In genomic region chr16:81313731-81314602, GRCh38 we compare ENCODE assay signal across 8 cellular contexts.
DNase-seq lines count a peak whose midpoint lies in the region; ATAC-seq and TF ChIP-seq lines count a peak whose summit lies in the region.

No MANE protein-coding gene starts in this region.

- no peak overlapping the region for H3K27ac ChIP-seq in DOHH2 (ENCODE audit: low read depth, low read length)
- peak overlapping the region; percentile 72 for H3K27ac ChIP-seq in cingulate gyrus (ENCODE audit: low read depth, low read length)
- peak overlapping the region; percentile 78 for H3K27ac ChIP-seq in muscle layer of colon (ENCODE audit: low read depth, low read length)

- H3K27me3 ChIP-seq in DOHH2 (ENCODE audit: control insufficient read depth, low read length) (no peaks in the 10 kb centered on the region), Loucy (ENCODE audit: insufficient read depth, low read length, poor library complexity, severe bottlenecking) (no peaks in the 10 kb centered on the region), muscle layer of colon (ENCODE audit: control insufficient read depth in 1 of 2, insufficient read depth in 2 of 2, low read length in 2 of 2) (no peaks in the 10 kb centered on the region)

- no peaks in the 10 kb centered on the region for H4K20me1 ChIP-seq in DOHH2 (ENCODE audit: control insufficient read depth, insufficient read depth, low read depth, low read length)
- H4K20me1 ChIP-seq in Loucy (ENCODE audit: insufficient read depth, low read length, poor library complexity, severe bottlenecking) = peaks cover 20% of the 10 kb centered on the region

- H3F3A ChIP-seq in DOHH2 (ENCODE audit: control insufficient read depth, insufficient read depth) (no peaks in the 10 kb centered on the region), Loucy (ENCODE audit: low read depth) (no peaks in the 10 kb centered on the region)

- no peak for ATAC-seq in HG03442 (IDR thresholded peaks at IDR 0.05; ENCODE audit: unreplicated experiment)
- ATAC-seq in GM21723 (IDR thresholded peaks at IDR 0.05; ENCODE audit: unreplicated experiment) = no peak

- H3K9me3 ChIP-seq in DOHH2 (ENCODE audit: control insufficient read depth, insufficient read depth, low read length) = no peaks in the 10 kb centered on the region
- H3K9me3 ChIP-seq in Loucy (ENCODE audit: insufficient read depth, low read depth, low read length) = no peaks in the 10 kb centered on the region
- no peaks in the 10 kb centered on the region for H3K9me3 ChIP-seq in muscle layer of colon (ENCODE audit: low read length)

- H3K9ac ChIP-seq in Loucy (ENCODE audit: low read depth, low read length, poor library complexity, severe bottlenecking) = peak overlapping the region; percentile 82
- H3K9ac ChIP-seq in muscle layer of colon (ENCODE audit: low read length) = peak overlapping the region; percentile 77

- H3K4me1 ChIP-seq in DOHH2 (ENCODE audit: control insufficient read depth, low read length) (peaks cover 16% of the 10 kb centered on the region), Loucy (ENCODE audit: insufficient read depth, low read length, poor library complexity, severe bottlenecking) (peaks cover 46% of the 10 kb centered on the region), muscle layer of colon (ENCODE audit: insufficient read depth, low read length) (peaks cover 17% of the 10 kb centered on the region)

- DNase-seq in NCI-H1436 (lab: John Stamatoyannopoulos, UW) = no peak
- no peak for DNase-seq in activated gamma-delta T cell treated with Interleukin-2 at 50 U/mL for 16 hours

- no peaks in the 10 kb centered on the region for H3K9me2 ChIP-seq in DOHH2 (replicated peaks; ENCODE audit: control insufficient read depth, low read length)
- no peaks in the 10 kb centered on the region for H3K9me2 ChIP-seq in Loucy (replicated peaks; ENCODE audit: low read depth, low read length)

- H3K36me3 ChIP-seq in DOHH2 (ENCODE audit: control insufficient read depth, low read length) = peaks cover 3% of the 10 kb centered on the region; the same call in 1 of the 2 replicates
- H3K36me3 ChIP-seq in Loucy (ENCODE audit: insufficient read depth, low read length) = no peaks in the 10 kb centered on the region
- no peaks in the 10 kb centered on the region for H3K36me3 ChIP-seq in muscle layer of colon (ENCODE audit: insufficient read depth, low read length)

- H3K4me2 ChIP-seq in DOHH2 (ENCODE audit: low read length) (peak overlapping the region; percentile 98), Loucy (ENCODE audit: low read depth, low read length, poor library complexity, severe bottlenecking) (peak overlapping the region; percentile 88)

- TF ChIP-seq CTCF in DOHH2 (IDR thresholded peaks at IDR 0.05; ENCODE audit: low read depth, low read length, poor library complexity, severe bottlenecking) (no peak), Loucy (conservative IDR thresholded peaks at IDR 0.05; ENCODE audit: low read length) (no peak)

- H3K4me3 ChIP-seq in DOHH2 (ENCODE audit: low read length) (peak overlapping the region; percentile 93), Loucy (ENCODE audit: low read length, poor library complexity, severe bottlenecking) (peak overlapping the region; percentile 86), muscle layer of colon (ENCODE audit: low read depth in 1 of 2, low read length in 2 of 2) (peak overlapping the region; percentile 89)

- H3K79me2 ChIP-seq in DOHH2 (ENCODE audit: control insufficient read depth, low read length) = peaks cover 50% of the 10 kb centered on the region
- H3K79me2 ChIP-seq in Loucy (ENCODE audit: insufficient read depth, low read length) = peaks cover 60% of the 10 kb centered on the region

- peak overlapping the region; percentile 91 for H2AFZ ChIP-seq in Loucy (ENCODE audit: low read length)
